ENCODE assay signal across 18 cellular contexts in the genomic region with DNA sequence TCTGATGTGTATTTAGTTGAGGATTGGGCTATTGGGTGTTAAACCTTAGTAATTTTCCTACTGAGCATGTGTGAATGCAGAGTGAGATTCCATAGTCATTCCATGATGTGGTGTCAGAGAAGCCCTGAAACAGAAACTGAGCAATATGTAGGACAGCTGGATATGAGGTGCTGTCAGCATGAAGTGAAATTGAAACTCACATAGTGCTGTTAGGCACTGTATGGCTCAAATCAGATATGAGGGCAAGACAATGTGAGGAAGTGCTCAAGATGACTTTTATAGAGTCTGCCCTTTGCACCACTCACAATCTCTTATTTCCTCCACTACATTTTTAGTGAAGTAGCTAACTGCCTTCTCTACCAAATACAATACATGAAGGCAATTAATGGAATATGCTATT.
A peak's percentile ranks its signal among the peaks of the same experiment; 100 is the strongest.
DNase-seq lines count a peak whose midpoint lies in the region; ATAC-seq and TF ChIP-seq lines count a peak whose summit lies in the region.
"Had no signal": no experiment of that assay in that cellular context is flagged by ENCODE, and none has a peak within 500 bp of the region (broad histone marks: within the 10 kb centered on the region; RNA-seq: fewer than 3 reads in every experiment).

No MANE protein-coding gene starts in this region.

- H3K27ac ChIP-seq in heart right ventricle (no peak overlapping the region), upper lobe of right lung (no peak overlapping the region), lower lobe of right lung (no peak overlapping the region)
- H3K27ac ChIP-seq: gastroesophageal sphincter, GM23248, KMS-11, parathyroid adenoma, transverse colon had no signal

- DNase-seq in heart right ventricle, result no peak
- no peak for DNase-seq in Right ventricle myocardium superior
- DNase-seq in upper lobe of right lung, result no peak
- no peak for DNase-seq in left ventricle myocardium superior
- DNase-seq in AG20443 (ENCODE audit: low spot score), result no peak
- no peak for DNase-seq in lower lobe of right lung
- DNase-seq: activated naive CD4-positive, alpha-beta T cell treated with anti-CD3 and anti-CD28 coated beads, Interleukin-2, amount 10 ng/mL, durations not matched to agents 7 days and 5 days; endodermal cell; GM23248; immature natural killer cell; NCI-H1930; SHP77; transverse colon had no signal

- peak in 5 of 8 donors; percentile 46 to 57 (median 53) for ATAC-seq in heart right ventricle
- no peak for ATAC-seq in Right ventricle myocardium superior (ENCODE audit: poor library complexity)
- peak; percentile 94 for ATAC-seq in GM21717 (IDR thresholded peaks at IDR 0.05; ENCODE audit: unreplicated experiment)
- peak; percentile 80 for ATAC-seq in HG03196 (IDR thresholded peaks at IDR 0.05; ENCODE audit: unreplicated experiment)
- ATAC-seq in upper lobe of right lung, result peak; percentile 65
- no peak for ATAC-seq in left ventricle myocardium superior
- ATAC-seq in lower lobe of right lung, result no peak
- ATAC-seq: gastroesophageal sphincter had no signal

- intact Hi-C loops in heart right ventricle (cut with DNase I), result no loop called here
- intact Hi-C loops in Right ventricle myocardium superior (cut with DNase I), result no loop called here
- intact Hi-C loops in upper lobe of right lung (cut with DNase I), result no loop called here
- intact Hi-C loops in left ventricle myocardium superior (cut with micrococcal nuclease), result no loop called here
- intact Hi-C loops in lower lobe of right lung (cut with DNase I), result no loop called here

- H3K4me1 ChIP-seq in heart right ventricle, result no peaks in the 10 kb centered on the region
- H3K4me1 ChIP-seq in upper lobe of right lung, result no peaks in the 10 kb centered on the region
- H3K4me1 ChIP-seq in lower lobe of right lung, result no peaks in the 10 kb centered on the region
- H3K4me1 ChIP-seq: gastroesophageal sphincter, parathyroid adenoma, transverse colon had no signal

- H3K9me3 ChIP-seq in heart right ventricle (peaks cover 0 to 11% (median 0%) of the 10 kb centered on the region in 11 donors), upper lobe of right lung (no peaks in the 10 kb centered on the region), lower lobe of right lung (no peaks in the 10 kb centered on the region)
- H3K9me3 ChIP-seq: gastroesophageal sphincter, transverse colon had no signal

- TF ChIP-seq CTCF in heart right ventricle (IDR thresholded peaks at IDR 0.05) (no peak), upper lobe of right lung (IDR thresholded peaks at IDR 0.05) (no peak), lower lobe of right lung (IDR thresholded peaks at IDR 0.05) (no peak)

- H3K36me3 ChIP-seq in heart right ventricle (no peaks in the 10 kb centered on the region), upper lobe of right lung (no peaks in the 10 kb centered on the region), lower lobe of right lung (no peaks in the 10 kb centered on the region)
- H3K36me3 ChIP-seq: gastroesophageal sphincter, transverse colon had no signal

- H3K27me3 ChIP-seq in heart right ventricle, result no peaks in the 10 kb centered on the region
- no peaks in the 10 kb centered on the region for H3K27me3 ChIP-seq in upper lobe of right lung
- no peaks in the 10 kb centered on the region for H3K27me3 ChIP-seq in lower lobe of right lung (ENCODE audit: low read depth)
- H3K27me3 ChIP-seq: gastroesophageal sphincter, transverse colon had no signal

- H3K4me3 ChIP-seq in heart right ventricle (no peak overlapping the region), upper lobe of right lung (no peak overlapping the region), lower lobe of right lung (no peak overlapping the region)
- H3K4me3 ChIP-seq: gastroesophageal sphincter, GM23248, transverse colon had no signal

Comparison
In these comparisons a context has a peak if more than half of its experiments do, and no peak if none do; other contexts are left out.
1. ATAC-seq: peak in heart right ventricle (5 of 8), GM21717 (single experiment), HG03196 (single experiment) and upper lobe of right lung (single experiment); none in Right ventricle myocardium superior (single experiment), left ventricle myocardium superior (single experiment) and lower lobe of right lung (0 of 2).